20 cellular contexts compared by ENCODE assay signal in genomic region chr7:66925255-66925654, GRCh38.
"Had no signal": no experiment of that assay in that cellular context is flagged by ENCODE, and none has a peak within 500 bp of the region (broad histone marks: within the 10 kb centered on the region; RNA-seq: fewer than 3 reads in every experiment).

No MANE protein-coding gene starts in this region.

- H3K9me3 Mint-ChIP-seq: activated CD4-positive, alpha-beta T cell treated with anti-CD3 and anti-CD28 coated beads, Interleukin-2, amount 10 ng/mL, durations not matched to agents 24 days and 14 days; activated naive CD4-positive, alpha-beta T cell treated with anti-CD3 and anti-CD28 coated beads for 36 hours; activated T-helper 1 cell treated with anti-CD3 and anti-CD28 coated beads, Interleukin-12 subunit alpha, Interleukin-12 subunit beta, Interleukin-2, Interleukin-4 antibody, amounts not matched to agents 30 ng/mL and 10 ng/mL and 1 ng/mL, durations not matched to agents 14 hours and 24 hours and 36 hours; stimulated activated effector memory CD8-positive, alpha-beta T cell treated with anti-CD3 and anti-CD28 coated beads, Interleukin-12 subunit alpha, Interleukin-12 subunit beta, amount 100 ng/mL, for 72 hours; T-helper 1 cell treated with Interleukin-12 subunit alpha and Interleukin-12 subunit beta and Interleukin-4 antibody, amounts not matched to agents 30 μg/mL and 1 μg/mL, for 36 hours; WTC11 had no signal

- H3K4me2 ChIP-seq: hepatocyte had no signal

- DNase-seq: activated CD4-positive, alpha-beta T cell treated with anti-CD3 and anti-CD28 coated beads, Interleukin-2, amount 10 ng/mL, durations not matched to agents 24 days and 14 days; activated CD8-positive, alpha-beta memory T cell treated with anti-CD3 and anti-CD28 coated beads, Interleukin-2, amount 50 U/mL, for 48 hours; activated CD8-positive, alpha-beta T cell treated with anti-CD3 and anti-CD28 coated beads, Interleukin-2, amount 10 ng/mL, durations not matched to agents 7 days and 5 days; activated naive CD4-positive, alpha-beta T cell treated with anti-CD3 and anti-CD28 coated beads for 36 hours; amniotic stem cell; central memory CD4-positive, alpha-beta T cell; cortex of kidney; effector CD4-positive, alpha-beta T cell; pancreas; SIG-M5; stimulated activated CD4-positive, alpha-beta T cell treated with anti-CD3 and anti-CD28 coated beads, Interleukin-12 subunit alpha, Interleukin-12 subunit beta, amount 100 ng/mL, for 4 hours; stimulated activated CD4-positive, alpha-beta T cell treated with anti-CD3 and anti-CD28 coated beads, Interleukin-2, amount 100 ng/mL, for 24 hours had no signal

- ATAC-seq: activated CD8-positive, alpha-beta T cell treated with anti-CD3 and anti-CD28 coated beads, Interleukin-2, amount 10 ng/mL, durations not matched to agents 7 days and 5 days; left lobe of liver; pancreas; stimulated activated effector memory CD8-positive, alpha-beta T cell treated with anti-CD3 and anti-CD28 coated beads, Interleukin-12 subunit alpha, Interleukin-12 subunit beta, amount 100 ng/mL, for 72 hours; WTC11 had no signal

- H3K4me3 Mint-ChIP-seq: activated CD4-positive, alpha-beta T cell treated with anti-CD3 and anti-CD28 coated beads, Interleukin-2, amount 10 ng/mL, durations not matched to agents 24 days and 14 days; activated CD8-positive, alpha-beta T cell treated with anti-CD3 and anti-CD28 coated beads, Interleukin-2, amount 10 ng/mL, durations not matched to agents 7 days and 5 days; activated naive CD4-positive, alpha-beta T cell treated with anti-CD3 and anti-CD28 coated beads for 36 hours; activated T-helper 1 cell treated with anti-CD3 and anti-CD28 coated beads, Interleukin-12 subunit alpha, Interleukin-12 subunit beta, Interleukin-2, Interleukin-4 antibody, amounts not matched to agents 30 ng/mL and 10 ng/mL and 1 ng/mL, durations not matched to agents 14 hours and 24 hours and 36 hours; stimulated activated effector memory CD8-positive, alpha-beta T cell treated with anti-CD3 and anti-CD28 coated beads, Interleukin-12 subunit alpha, Interleukin-12 subunit beta, amount 100 ng/mL, for 72 hours; T-helper 1 cell treated with Interleukin-12 subunit alpha and Interleukin-12 subunit beta and Interleukin-4 antibody, amounts not matched to agents 30 μg/mL and 1 μg/mL, for 36 hours; WTC11 had no signal

- H2AFZ ChIP-seq: hepatocyte had no signal

- H3K27ac Mint-ChIP-seq: activated CD4-positive, alpha-beta T cell treated with anti-CD3 and anti-CD28 coated beads, Interleukin-2, amount 10 ng/mL, durations not matched to agents 24 days and 14 days; activated CD8-positive, alpha-beta T cell treated with anti-CD3 and anti-CD28 coated beads, Interleukin-2, amount 10 ng/mL, durations not matched to agents 7 days and 5 days; activated naive CD4-positive, alpha-beta T cell treated with anti-CD3 and anti-CD28 coated beads for 36 hours; activated T-helper 1 cell treated with anti-CD3 and anti-CD28 coated beads, Interleukin-12 subunit alpha, Interleukin-12 subunit beta, Interleukin-2, Interleukin-4 antibody, amounts not matched to agents 30 ng/mL and 10 ng/mL and 1 ng/mL, durations not matched to agents 14 hours and 24 hours and 36 hours; stimulated activated effector memory CD8-positive, alpha-beta T cell treated with anti-CD3 and anti-CD28 coated beads, Interleukin-12 subunit alpha, Interleukin-12 subunit beta, amount 100 ng/mL, for 72 hours; T-helper 1 cell treated with Interleukin-12 subunit alpha and Interleukin-12 subunit beta and Interleukin-4 antibody, amounts not matched to agents 30 μg/mL and 1 μg/mL, for 36 hours had no signal

- H3K27me3 ChIP-seq: esophagus muscularis mucosa, hepatocyte, pancreas, tibial nerve had no signal

- H3K27ac ChIP-seq: esophagus muscularis mucosa, hepatocyte, pancreas, tibial nerve had no signal

- H3K36me3 ChIP-seq: pancreas had no signal

- H3K27me3 Mint-ChIP-seq: activated CD4-positive, alpha-beta T cell treated with anti-CD3 and anti-CD28 coated beads, Interleukin-2, amount 10 ng/mL, durations not matched to agents 24 days and 14 days had no signal

- H3K4me3 ChIP-seq: esophagus muscularis mucosa, hepatocyte, pancreas, tibial nerve had no signal

- H3K9me3 ChIP-seq: esophagus muscularis mucosa, pancreas, tibial nerve had no signal
